ENCODE assay signal across 8 cellular contexts in genomic region chr19:47609885-47610545, GRCh38. TPM values are rescaled to one million over a fixed set of nuclear protein-coding genes. Genes with fewer than 3 reads are reported as not detected.
A peak's percentile ranks its signal among the peaks of the same experiment; 100 is the strongest.
DNase-seq lines count a peak whose midpoint lies in the region; ATAC-seq, FAIRE-seq and TF ChIP-seq lines count a peak whose summit lies in the region.

No MANE protein-coding gene starts in this region.

- H3K4me3 ChIP-seq in coronary artery (peak overlapping the region; percentile 100), HepG2 (replicated peaks in 1 of 3; ENCODE audit: insufficient read depth in 1 of 3, low read depth in 2 of 3, low read length in 3 of 3) (peak overlapping the region; percentile 75 to 91 (median 84))

- ATAC-seq in HepG2 = peak; percentile 46

- TF ChIP-seq EP300 in HepG2 (IDR thresholded peaks at IDR 0.05; ENCODE audit: low read depth in 2 of 2, low read length in 2 of 2) = no peak
- TF ChIP-seq EP300 in HepG2 (CRISPR knock-in tag; IDR thresholded peaks at IDR 0.05; ENCODE audit: borderline replicate concordance) = no peak

- 0 out of 2 replicates have a peak, but pooled peaks have one; percentile 12 for TF ChIP-seq RAD21 in HepG2 (CRISPR knock-in tag; IDR thresholded peaks at IDR 0.05)

- TF ChIP-seq CTCF in coronary artery (IDR thresholded peaks at IDR 0.05) (no peak), HepG2 (CRISPR knock-in tag; IDR thresholded peaks at IDR 0.05) (peak; percentile 51)

- CTCF ChIA-PET in HepG2 (lab: Yijun Ruan, JAX; ENCODE audit: low intra/inter-chr PET ratio, low total read pairs) = no interaction called here

- POLR2A ChIA-PET in HepG2 (lab: Yijun Ruan, JAX) = interaction anchor here (0.5 to 2.1 kb wide), 5 partner anchors 9 to 319 kb away, joined by 3 to 25 read pairs (median 8); no protein-coding TSS in a partner anchor

- no peak for FAIRE-seq in HepG2 (lab: Jason Lieb, UNC)
- FAIRE-seq in GM12891 (lab: Jason Lieb, UNC) = no peak

- no TSS peak for BruUV-seq in HepG2 (replicated peaks; lab: Mats Ljungman, UMichigan)

- peaks cover 9% of the 10 kb centered on the region; the same call in 1 of the 2 replicates for H4K20me1 ChIP-seq in HepG2 (ENCODE audit: insufficient read depth, low read length)

- H3K4me2 ChIP-seq in HepG2 (ENCODE audit: low read depth, low read length) = peak overlapping the region; percentile 68

- H3K27ac ChIP-seq in coronary artery = peak overlapping the region; percentile 66 to 91
- H3K27ac ChIP-seq in HepG2 (ENCODE audit: extremely low read length, insufficient read depth, low read length) = peak overlapping the region; percentile 75

- DNase-seq in COLO668 (lab: John Stamatoyannopoulos, UW; ENCODE audit: unreplicated experiment) = peak; percentile 64
- peak; percentile 59 for DNase-seq in LHCN-M2 (ENCODE audit: low read depth)
- DNase-seq in activated CD4-positive, alpha-beta T cell treated with anti-CD3 and anti-CD28 coated beads for 48 hours = peak; percentile 62
- DNase-seq in coronary artery (ENCODE audit: low spot score) = no peak
- peak; percentile 41 for DNase-seq in HepG2 (ENCODE audit: low spot score)
- peak; percentile 19 to 24 for DNase-seq in stimulated activated CD4-positive, alpha-beta T cell treated with anti-CD3 and anti-CD28 coated beads, Interleukin-4, amount 100 ng/mL, for 48 hours (ENCODE audit: low read depth in 2 of 2)
- no peak for DNase-seq in GM12891 (ENCODE audit: insufficient read length, low spot score)
- DNase-seq in NCI-H1436 (lab: John Stamatoyannopoulos, UW) = no peak

- no peaks in the 10 kb centered on the region; a peak in 2 of 5 replicates for H3K27me3 ChIP-seq in HepG2 (ENCODE audit: control insufficient read depth in 1 of 2, insufficient read depth in 2 of 2, low read length in 2 of 2)

- TF ChIP-seq POLR2A in HepG2 (IDR thresholded peaks at IDR 0.05; ENCODE audit: insufficient read depth in 1 of 2, low read depth in 2 of 2, low read length in 2 of 2) (0 out of 4 replicates have a peak, but pooled peaks of 1 of the 2 experiments have one; percentile 19), GM12891 (IDR thresholded peaks at IDR 0.05; ENCODE audit: low read depth, low read length) (no peak)

- H3K36me3 ChIP-seq in HepG2 (replicated peaks in 1 of 2; ENCODE audit: control insufficient read depth in 1 of 2, insufficient read depth in 2 of 2, low read length in 2 of 2) = no peaks in the 10 kb centered on the region; a peak in 1 of 5 replicates

- in situ Hi-C loops in HepG2 (cut with HindIII; ENCODE audit: extremely low pct_ligation_motif_present, low pct_unique_long_range_greater_than_20kb) = loop anchor here (10.0 kb wide), 1 partner anchor 85 kb away; no protein-coding TSS in a partner anchor

- intact Hi-C loops in HepG2 (cut with micrococcal nuclease; ENCODE audit: unreplicated experiment) = loop anchor here (5.0 kb wide), 1 partner anchor 93 kb away; the partner anchor contains the start of gene NAPA

- 0% methylated on average over 6 of the region's 49 CpGs for WGBS in HepG2 (ENCODE audit: low lambda C conversion rate)

- no peaks in the 10 kb centered on the region for H3K9me3 ChIP-seq in HepG2 (ENCODE audit: low read length)

- peaks cover 24% of the 10 kb centered on the region for H3K4me1 ChIP-seq in HepG2 (ENCODE audit: insufficient read depth, low read length)

- H3K9ac ChIP-seq in HepG2 (ENCODE audit: insufficient read depth, low read depth, low read length) = peak overlapping the region; percentile 75

- H3K79me2 ChIP-seq in HepG2 (ENCODE audit: insufficient read depth, low read length) = peaks cover 41% of the 10 kb centered on the region

- no peak overlapping the region for H2AFZ ChIP-seq in HepG2 (ENCODE audit: low read length)

TF ChIP-seq in HepG2, 621 proteins besides CTCF, POLR2A, EP300 and RAD21 (continues in another document):
- no peak for TF ChIP-seq MZF1 (CRISPR knock-in tag; IDR thresholded peaks at IDR 0.05; ENCODE audit: borderline replicate concordance)
- TF ChIP-seq ZNF264 (CRISPR knock-in tag; IDR thresholded peaks at IDR 0.05) = 0 out of 2 replicates have a peak, but pooled peaks have one; percentile 34
- no peak for TF ChIP-seq ZNF33B (CRISPR knock-in tag; IDR thresholded peaks at IDR 0.05)
- peak; percentile 68; the same call in 1 of the 2 replicates for TF ChIP-seq NR2C2 (CRISPR knock-in tag; IDR thresholded peaks at IDR 0.05; ENCODE audit: borderline replicate concordance)
- 0 out of 2 replicates have a peak, but pooled peaks have one; percentile 7 for TF ChIP-seq ZNF629 (CRISPR knock-in tag; conservative IDR thresholded peaks at IDR 0.05)
- TF ChIP-seq MBD4 (IDR thresholded peaks at IDR 0.05; ENCODE audit: borderline replicate concordance, low read length) = no peak
- TF ChIP-seq KDM2A (CRISPR knock-in tag; IDR thresholded peaks at IDR 0.05; ENCODE audit: borderline replicate concordance, low read depth) = 0 out of 2 replicates have a peak, but pooled peaks have one; percentile 37
- TF ChIP-seq ZNF501 (CRISPR knock-in tag; IDR thresholded peaks at IDR 0.05) = no peak

TF ChIP-seq in GM12891, 5 proteins besides CTCF, POLR2A, EP300 and RAD21:
- no peak for TF ChIP-seq POU2F2 (IDR thresholded peaks at IDR 0.05; ENCODE audit: low read depth, low read length)
- TF ChIP-seq POLR2AphosphoS5 (IDR thresholded peaks at IDR 0.05; ENCODE audit: low read depth, low read length) = no peak
- TF ChIP-seq PAX5 (IDR thresholded peaks at IDR 0.05; ENCODE audit: insufficient read depth, low read length, severe bottlenecking) = no peak
- no peak for TF ChIP-seq TAF1 (IDR thresholded peaks at IDR 0.05; ENCODE audit: low read depth, low read length)
- TF ChIP-seq SPI1 (IDR thresholded peaks at IDR 0.05; ENCODE audit: low read depth, low read length) = no peak

RNA-seq across cellular contexts. Expression of gene BICRA, which starts 1.1 kb away (rescaled TPM):
- 1.8 and 4.2 TPM in 2 replicates for total RNA-seq in LHCN-M2 (2014; rRNA removed)
- polyA plus RNA-seq in LHCN-M2 (2012) = 5.0 TPM
- 0.71 and 1.6 TPM in 2 replicates for total RNA-seq in HepG2 (2016; rRNA removed; fragmentation: Illumina TruSeq; extraction: Trizol)
- 0.53 and 1.5 TPM in 2 replicates for total RNA-seq in HepG2 (2016; cell fraction: cytosol; rRNA removed; fragmentation: Illumina TruSeq; extraction: Trizol; ENCODE audit: low read depth)
- 0.74 and 2.4 TPM in 2 replicates for total RNA-seq in HepG2 (2016; cell fraction: insoluble cytoplasmic fraction; rRNA removed; fragmentation: Illumina TruSeq; extraction: Trizol)
- 1.6 and 3.0 TPM in 2 replicates for total RNA-seq in HepG2 (2016; cell fraction: membrane; rRNA removed; fragmentation: Illumina TruSeq; extraction: Trizol)
- total RNA-seq in HepG2 (2016; cell fraction: nucleus; rRNA removed; fragmentation: Illumina TruSeq; extraction: Trizol) = 1.6 and 2.1 TPM in 2 replicates
- polyA plus RNA-seq in HepG2 (2011; rRNA removed) = 0.55 and 0.56 TPM in 2 replicates
- polyA plus RNA-seq in HepG2 (2011; cell fraction: cytosol; rRNA removed) = 0.27 and 0.38 TPM in 2 replicates
- 3.6 and 3.7 TPM in 2 replicates for polyA plus RNA-seq in HepG2 (2011; cell fraction: nucleus; rRNA removed)
- 2.4 and 4.0 TPM in 2 replicates for polyA plus RNA-seq in HepG2 (2012)
- polyA plus RNA-seq in HepG2 (2016; cell fraction: cytosol; fragmentation: Illumina TruSeq; extraction: Trizol; ENCODE audit: low read depth) = 0.26 and 0.28 TPM in 2 replicates
- 2.0 and 2.8 TPM in 2 replicates for polyA plus RNA-seq in HepG2 (2016; cell fraction: insoluble cytoplasmic fraction; fragmentation: Illumina TruSeq; extraction: Trizol; ENCODE audit: low read depth)
- 0.53 and 0.64 TPM in 2 replicates for polyA plus RNA-seq in HepG2 (2016; cell fraction: membrane; fragmentation: Illumina TruSeq; extraction: Trizol; ENCODE audit: low read depth)
- 10.6 and 11.0 TPM in 2 replicates for polyA plus RNA-seq in HepG2 (2016; cell fraction: nucleus; fragmentation: Illumina TruSeq; extraction: Trizol; ENCODE audit: insufficient read depth, low read depth)
- polyA minus RNA-seq in HepG2 (2011; rRNA and poly(A)+ RNA removed; ENCODE audit: low replicate concordance) = 3.3 and 3.8 TPM in 2 replicates
- 1.1 and 1.7 TPM in 2 replicates for polyA minus RNA-seq in HepG2 (2011; cell fraction: cytosol; rRNA and poly(A)+ RNA removed)
- 4.5 and 4.6 TPM in 2 replicates for polyA minus RNA-seq in HepG2 (2011; cell fraction: nucleus; rRNA and poly(A)+ RNA removed)
- 4.2 TPM for polyA plus RNA-seq in GM12891 (2012; ENCODE audit: low read depth, missing spikeins)

RNA-seq across cellular contexts. Expression of gene ZNF541, which starts 37.1 kb away (rescaled TPM):
- total RNA-seq in LHCN-M2 (2014; rRNA removed) = not detected in 2 replicates
- polyA plus RNA-seq in LHCN-M2 (2012) = not detected
- 0.04 TPM in 1 of 2 replicates, not detected in the other for total RNA-seq in HepG2 (2016; rRNA removed; fragmentation: Illumina TruSeq; extraction: Trizol)
- total RNA-seq in HepG2 (2016; cell fraction: cytosol; rRNA removed; fragmentation: Illumina TruSeq; extraction: Trizol; ENCODE audit: low read depth) = not detected in 2 replicates
- total RNA-seq in HepG2 (2016; cell fraction: insoluble cytoplasmic fraction; rRNA removed; fragmentation: Illumina TruSeq; extraction: Trizol) = not detected in 2 replicates
- total RNA-seq in HepG2 (2016; cell fraction: membrane; rRNA removed; fragmentation: Illumina TruSeq; extraction: Trizol) = 0.09 TPM in 1 of 2 replicates, not detected in the other
- total RNA-seq in HepG2 (2016; cell fraction: nucleus; rRNA removed; fragmentation: Illumina TruSeq; extraction: Trizol) = not detected in 2 replicates
- 0.03 and 0.08 TPM in 2 replicates for polyA plus RNA-seq in HepG2 (2011; rRNA removed)
- 0.07 and 0.08 TPM in 2 replicates for polyA plus RNA-seq in HepG2 (2011; cell fraction: cytosol; rRNA removed)
- polyA plus RNA-seq in HepG2 (2011; cell fraction: nucleus; rRNA removed) = not detected in 2 replicates
- 0.17 TPM in 1 of 2 replicates, not detected in the other for polyA plus RNA-seq in HepG2 (2012)
- polyA plus RNA-seq in HepG2 (2016; cell fraction: cytosol; fragmentation: Illumina TruSeq; extraction: Trizol; ENCODE audit: low read depth) = 0.05 TPM in 1 of 2 replicates, not detected in the other
- polyA plus RNA-seq in HepG2 (2016; cell fraction: insoluble cytoplasmic fraction; fragmentation: Illumina TruSeq; extraction: Trizol; ENCODE audit: low read depth) = not detected in 2 replicates
- not detected in 2 replicates for polyA plus RNA-seq in HepG2 (2016; cell fraction: membrane; fragmentation: Illumina TruSeq; extraction: Trizol; ENCODE audit: low read depth)
- polyA plus RNA-seq in HepG2 (2016; cell fraction: nucleus; fragmentation: Illumina TruSeq; extraction: Trizol; ENCODE audit: insufficient read depth, low read depth) = not detected in 2 replicates
- not detected in 2 replicates for polyA minus RNA-seq in HepG2 (2011; rRNA and poly(A)+ RNA removed; ENCODE audit: low replicate concordance)
- not detected in 2 replicates for polyA minus RNA-seq in HepG2 (2011; cell fraction: cytosol; rRNA and poly(A)+ RNA removed)
- not detected in 2 replicates for polyA minus RNA-seq in HepG2 (2011; cell fraction: nucleus; rRNA and poly(A)+ RNA removed)
- 0.06 TPM for polyA plus RNA-seq in GM12891 (2012; ENCODE audit: low read depth, missing spikeins)

Comparison
In these comparisons a context has a peak if more than half of its experiments do, and no peak if none do; other contexts are left out.
1. DNase-seq: peak in COLO668 (single experiment), LHCN-M2 (single experiment), activated CD4-positive, alpha-beta T cell treated with anti-CD3 and anti-CD28 coated beads for 48 hours (single experiment), HepG2 (single experiment) and stimulated activated CD4-positive, alpha-beta T cell treated with anti-CD3 and anti-CD28 coated beads, Interleukin-4, amount 100 ng/mL, for 48 hours (2 of 2); none in coronary artery (single experiment), GM12891 (single experiment) and NCI-H1436 (single experiment).